8 cellular contexts compared by ENCODE assay signal in the genomic region with DNA sequence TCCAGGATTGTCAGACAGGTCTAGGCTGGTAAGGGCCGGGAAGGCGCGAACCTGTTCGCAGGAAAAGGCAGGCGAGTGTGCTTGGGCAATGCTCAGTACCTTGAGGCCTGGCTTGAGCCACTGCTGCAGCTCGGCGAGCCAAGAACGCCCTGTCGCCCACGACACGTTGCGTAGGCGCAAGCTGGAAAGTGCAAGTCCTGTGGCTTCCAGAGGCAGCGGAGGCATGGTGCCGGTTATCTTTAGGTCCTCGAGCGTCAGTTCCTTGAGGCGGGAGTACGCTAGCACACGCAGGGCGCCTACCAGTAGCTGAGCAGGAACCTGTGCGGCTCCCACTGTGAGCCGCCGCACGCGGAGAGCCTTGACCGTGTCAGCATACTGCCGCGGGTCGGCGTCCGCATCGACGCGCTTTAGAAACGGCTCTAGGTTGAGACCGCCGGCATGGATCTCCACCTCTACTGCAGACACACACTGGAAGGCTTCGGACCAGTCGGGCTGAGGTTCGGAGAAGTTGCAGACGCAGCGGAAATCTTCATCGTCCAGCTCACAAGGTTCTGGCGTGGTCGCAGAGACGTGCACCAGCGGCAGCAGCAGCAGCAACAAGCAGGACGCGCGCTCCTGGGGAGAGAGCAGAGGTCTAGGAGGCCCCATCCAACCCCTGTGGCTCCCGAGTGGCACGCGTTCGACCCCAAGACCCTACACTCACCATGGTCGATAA. TPM values are rescaled to one million over a fixed set of nuclear protein-coding genes. Genes with fewer than 3 reads are reported as not detected.
DNase-seq lines count a peak whose midpoint lies in the region; TF ChIP-seq lines count a peak whose summit lies in the region.

No MANE protein-coding gene starts in this region.

- H4K91ac ChIP-seq in neuronal stem cell (ENCODE audit: low read depth, low read length, poor library complexity): no peak overlapping the region

- no peak overlapping the region for H2BK15ac ChIP-seq in neuronal stem cell (ENCODE audit: low read length)

- H3K4me1 Mint-ChIP-seq in CD4-positive, alpha-beta memory T cell: peaks cover 10 to 30% (median 20%) of the 10 kb centered on the region in 4 donors

- no peak overlapping the region for H4K8ac ChIP-seq in neuronal stem cell (ENCODE audit: low read depth, low read length)

- H3K4me2 ChIP-seq in neuronal stem cell (ENCODE audit: insufficient read depth, low read length, poor library complexity, severe bottlenecking): no peak overlapping the region

- peaks cover 13% of the 10 kb centered on the region for H3K4me1 ChIP-seq in CD4-positive, alpha-beta memory T cell (ENCODE audit: insufficient read depth, low read length)
- peaks cover 6 to 37% (median 19%) of the 10 kb centered on the region in 3 donors for H3K4me1 ChIP-seq in esophagus squamous epithelium
- no peaks in the 10 kb centered on the region for H3K4me1 ChIP-seq in neuronal stem cell (ENCODE audit: control insufficient read depth in 2 of 2, insufficient read depth in 1 of 2, low read depth in 1 of 2, low read length in 2 of 2)

- peak; percentile 50 to 66 (median 55) for DNase-seq in CD4-positive, alpha-beta memory T cell
- DNase-seq in GM20000 (ENCODE audit: low spot score) (peak; percentile 44), MG63 (no peak), activated T-cell treated with anti-CD3 and anti-CD28 coated beads for 48 hours (ENCODE audit: low read depth) (peak; percentile 38), esophagus squamous epithelium (lab: John Stamatoyannopoulos, UW) (no peak), neuronal stem cell (ENCODE audit: low spot score) (no peak), ureter (ENCODE audit: low spot score) (peak; percentile 59), mesenteric fat pad (ENCODE audit: low spot score) (no peak)

- no peak overlapping the region for H2BK5ac ChIP-seq in neuronal stem cell (ENCODE audit: low read length)

- H3K4ac ChIP-seq in neuronal stem cell (ENCODE audit: low read length): no peak overlapping the region

- no peak overlapping the region for H2BK12ac ChIP-seq in neuronal stem cell (ENCODE audit: low read length)

- H3K14ac ChIP-seq in neuronal stem cell (ENCODE audit: low read length): no peak overlapping the region

- no peaks in the 10 kb centered on the region for H3K36me3 Mint-ChIP-seq in CD4-positive, alpha-beta memory T cell

- H2BK120ac ChIP-seq in neuronal stem cell (ENCODE audit: low read depth, low read length): no peak overlapping the region

- no peaks in the 10 kb centered on the region for H3K79me1 ChIP-seq in neuronal stem cell (ENCODE audit: low read depth, low read length)

- peak overlapping the region; percentile 41 for H3K27ac ChIP-seq in CD4-positive, alpha-beta memory T cell (ENCODE audit: low read depth, low read length)
- H3K27ac ChIP-seq in esophagus squamous epithelium (peak overlapping the region; percentile 68 to 88 (median 76)), neuronal stem cell (replicated peaks; ENCODE audit: low read length) (no peak overlapping the region)

- CTCF ChIA-PET in CD4-positive, alpha-beta memory T cell (lab: Charles Lee; ENCODE audit: partially characterized antibody): interaction anchor here (0.9 to 4.7 kb wide), 9 partner anchors 10 to 269 kb away, joined by 3 to 49 read pairs (median 4); a partner anchor contains a TSS

- TF ChIP-seq POLR2A in esophagus squamous epithelium (IDR thresholded peaks at IDR 0.05): peak in 1 of 4 donors; percentile 34

- peak overlapping the region; percentile 90 to 96 (median 90) for H3K4me3 Mint-ChIP-seq in CD4-positive, alpha-beta memory T cell

- no peak overlapping the region for H3K9ac ChIP-seq in neuronal stem cell (ENCODE audit: low read depth, low read length, poor library complexity)

- H3K4me3 ChIP-seq in CD4-positive, alpha-beta memory T cell (ENCODE audit: low read length in 2 of 2): peak overlapping the region; percentile 61 to 73
- peak overlapping the region; percentile 28 for H3K4me3 ChIP-seq in MG63
- peak overlapping the region; percentile 48 to 70 (median 52) for H3K4me3 ChIP-seq in esophagus squamous epithelium
- no peak overlapping the region for H3K4me3 ChIP-seq in neuronal stem cell (ENCODE audit: low read length in 2 of 2)

- H3K9me3 Mint-ChIP-seq in CD4-positive, alpha-beta memory T cell: peaks cover 0 to 6% (median 2%) of the 10 kb centered on the region in 8 donors

- no peaks in the 10 kb centered on the region for H3K36me3 ChIP-seq in CD4-positive, alpha-beta memory T cell (ENCODE audit: insufficient read depth, low read length)
- H3K36me3 ChIP-seq in MG63 (no peaks in the 10 kb centered on the region), esophagus squamous epithelium (no peaks in the 10 kb centered on the region), neuronal stem cell (replicated peaks in 1 of 2; ENCODE audit: control insufficient read depth in 2 of 2, insufficient read depth in 2 of 2, low read length in 2 of 2) (no peaks in the 10 kb centered on the region)

- H2AK5ac ChIP-seq in neuronal stem cell (ENCODE audit: low read depth, low read length): peak overlapping the region; percentile 68

- H3K23ac ChIP-seq in neuronal stem cell (ENCODE audit: low read depth, low read length, poor library complexity): no peak overlapping the region

- POLR2A ChIA-PET in CD4-positive, alpha-beta memory T cell (lab: Charles Lee; ENCODE audit: partially characterized antibody): interaction anchor here (1.0 to 2.9 kb wide), 11 partner anchors 10 to 231 kb away, joined by 4 to 27 read pairs (median 11); a partner anchor contains a TSS

- TF ChIP-seq CTCF in GM20000 (IDR thresholded peaks at IDR 0.05; ENCODE audit: extremely low read depth, missing control alignments): no peak
- TF ChIP-seq CTCF in esophagus squamous epithelium (IDR thresholded peaks at IDR 0.05): no peak

- no peaks in the 10 kb centered on the region for H3K9me3 ChIP-seq in CD4-positive, alpha-beta memory T cell (ENCODE audit: control insufficient read depth in 1 of 2, low read length in 2 of 2)
- peaks cover 14% of the 10 kb centered on the region; the same call in 1 of the 2 replicates for H3K9me3 ChIP-seq in MG63
- no peaks in the 10 kb centered on the region for H3K9me3 ChIP-seq in esophagus squamous epithelium
- peaks cover 9 to 13% of the 10 kb centered on the region in 2 donors for H3K9me3 ChIP-seq in neuronal stem cell (replicated peaks in 1 of 2; ENCODE audit: control insufficient read depth in 2 of 2, insufficient read depth in 1 of 2, low read depth in 1 of 2, low read length in 2 of 2)

- H3K27me3 Mint-ChIP-seq in CD4-positive, alpha-beta memory T cell: peaks cover 0 to 2% of the 10 kb centered on the region in 2 donors

- H3K27ac Mint-ChIP-seq in CD4-positive, alpha-beta memory T cell: peak overlapping the region; percentile 68 to 93 (median 89)

- 2 to 3% methylated on average over 25 to 28 of the region's 56 CpGs for WGBS in esophagus squamous epithelium, 2 donors
- WGBS in neuronal stem cell (ENCODE audit: extremely low coverage in 2 of 2, insufficient read length in 2 of 2, insufficient replicate concordance in 1 of 2), 2 donors: no CpG with 5 or more reads among the region's 56 CpGs

- no peak overlapping the region for H2AFZ ChIP-seq in neuronal stem cell (ENCODE audit: low read length)

- intact Hi-C loops in CD4-positive, alpha-beta memory T cell (cut with micrococcal nuclease): loop anchor here (2.0 kb wide), 1 partner anchor 14 kb away; a partner anchor contains a TSS
- intact Hi-C loops in esophagus squamous epithelium (cut with DNase I): loop anchor here (10.0 kb wide), 1 partner anchor 258 kb away; no protein-coding TSS in a partner anchor

- H3K18ac ChIP-seq in neuronal stem cell (ENCODE audit: low read length): no peak overlapping the region

- no peaks in the 10 kb centered on the region for H3K27me3 ChIP-seq in CD4-positive, alpha-beta memory T cell (ENCODE audit: insufficient read depth, low read length)
- H3K27me3 ChIP-seq in MG63 (no peaks in the 10 kb centered on the region), esophagus squamous epithelium (no peaks in the 10 kb centered on the region), neuronal stem cell (ENCODE audit: control insufficient read depth in 3 of 3, insufficient read depth in 3 of 3, low read depth in 1 of 3, low read length in 3 of 3) (no peaks in the 10 kb centered on the region)

RNA-seq across cellular contexts. Expression of a gene that starts 0.5 kb away (rescaled TPM):
- total RNA-seq in CD4-positive, alpha-beta memory T cell: 1 to 10 TPM; 4.9 to 5.2 TPM
- polyA plus RNA-seq in CD4-positive, alpha-beta memory T cell: 1 to 10 TPM; 2.7 to 3.2 TPM
- 0.49 and 2.6 TPM in 2 replicates for total RNA-seq in MG63 (2014; rRNA removed; shearing (Covaris generic); ENCODE audit: low replicate concordance)
- 10 to 100 TPM in 3 of 4 donors, 1 to 10 TPM in 1; 7.6 to 58.1 (median 30.9) TPM for total RNA-seq in esophagus squamous epithelium
- polyA plus RNA-seq in neuronal stem cell (2013, experiment 1 of 2): 0.21 TPM
- 0.28 TPM for polyA plus RNA-seq in neuronal stem cell (2013, experiment 2 of 2)
- total RNA-seq in ureter: 17.3 TPM
- 224 TPM for total RNA-seq in mesenteric fat pad

RNA-seq across cellular contexts. Expression of a gene that starts 6.7 kb away (rescaled TPM):
- 10 to 100 TPM; 50.0 to 56.3 TPM for total RNA-seq in CD4-positive, alpha-beta memory T cell
- polyA plus RNA-seq in CD4-positive, alpha-beta memory T cell: 10 to 100 TPM; 15.7 to 18.3 TPM
- total RNA-seq in MG63 (2014; rRNA removed; shearing (Covaris generic); ENCODE audit: low replicate concordance): 5.5 and 10.7 TPM in 2 replicates
- total RNA-seq in esophagus squamous epithelium (10 to 100 TPM; 18.4 to 46.7 (median 28.2) TPM), ureter (24.1 TPM), mesenteric fat pad (9.6 TPM)
- polyA plus RNA-seq in neuronal stem cell (2013, experiment 1 of 2): 14.7 TPM
- polyA plus RNA-seq in neuronal stem cell (2013, experiment 2 of 2): 13.3 TPM

RNA-seq across cellular contexts. Expression of a gene that starts 14.9 kb away (rescaled TPM):
- 10 to 100 TPM; 38.0 TPM for total RNA-seq in CD4-positive, alpha-beta memory T cell
- 100 to 1,000 TPM; 132 to 135 TPM for polyA plus RNA-seq in CD4-positive, alpha-beta memory T cell
- total RNA-seq in MG63 (2014; rRNA removed; shearing (Covaris generic); ENCODE audit: low replicate concordance): 86.0 and 94.5 TPM in 2 replicates
- total RNA-seq in esophagus squamous epithelium: 10 to 100 TPM; 31.3 to 56.3 (median 42.5) TPM
- polyA plus RNA-seq in neuronal stem cell (2013, experiment 1 of 2): 116 TPM
- 116 TPM for polyA plus RNA-seq in neuronal stem cell (2013, experiment 2 of 2)
- 48.1 TPM for total RNA-seq in ureter
- total RNA-seq in mesenteric fat pad: 57.3 TPM

RNA-seq across cellular contexts. Expression of a gene that starts 15.1 kb away (rescaled TPM):
- 100 to 1,000 TPM; 178 to 185 TPM for total RNA-seq in CD4-positive, alpha-beta memory T cell
- polyA plus RNA-seq in CD4-positive, alpha-beta memory T cell: 100 to 1,000 TPM; 147 to 205 TPM
- 53.6 and 96.7 TPM in 2 replicates for total RNA-seq in MG63 (2014; rRNA removed; shearing (Covaris generic); ENCODE audit: low replicate concordance)
- total RNA-seq in esophagus squamous epithelium (100 to 1,000 TPM in 1 of 4 donors, 10 to 100 TPM in 3; 44.9 to 110 (median 79.8) TPM), ureter (78.8 TPM), mesenteric fat pad (66.4 TPM)
- polyA plus RNA-seq in neuronal stem cell (2013, experiment 1 of 2): 115 TPM
- 114 TPM for polyA plus RNA-seq in neuronal stem cell (2013, experiment 2 of 2)

RNA-seq across cellular contexts. Expression of a gene that starts 32.2 kb away (rescaled TPM):
- 10 to 100 TPM; 47.1 to 49.6 TPM for total RNA-seq in CD4-positive, alpha-beta memory T cell
- polyA plus RNA-seq in CD4-positive, alpha-beta memory T cell: 10 to 100 TPM; 12.4 to 19.5 TPM
- total RNA-seq in MG63 (2014; rRNA removed; shearing (Covaris generic); ENCODE audit: low replicate concordance): 28.8 and 38.9 TPM in 2 replicates
- total RNA-seq in esophagus squamous epithelium: 10 to 100 TPM; 24.2 to 29.5 (median 25.4) TPM
- polyA plus RNA-seq in neuronal stem cell (2013, experiment 1 of 2): 9.9 TPM
- 10.2 TPM for polyA plus RNA-seq in neuronal stem cell (2013, experiment 2 of 2)
- 26.3 TPM for total RNA-seq in ureter
- 23.4 TPM for total RNA-seq in mesenteric fat pad

Comparison
In these comparisons a context has a peak if more than half of its experiments do, and no peak if none do; other contexts are left out.
1. DNase-seq: peak in CD4-positive, alpha-beta memory T cell (5 of 5), GM20000 (single experiment), activated T-cell treated with anti-CD3 and anti-CD28 coated beads for 48 hours (single experiment) and ureter (single experiment); none in MG63 (single experiment), esophagus squamous epithelium (single experiment), neuronal stem cell (single experiment) and mesenteric fat pad (single experiment).
2. H3K4me3 ChIP-seq: peak in CD4-positive, alpha-beta memory T cell (2 of 2), MG63 (single experiment) and esophagus squamous epithelium (4 of 4); none in neuronal stem cell (0 of 2).